ENCODE assay signal across 37 cellular contexts in the genomic region with DNA sequence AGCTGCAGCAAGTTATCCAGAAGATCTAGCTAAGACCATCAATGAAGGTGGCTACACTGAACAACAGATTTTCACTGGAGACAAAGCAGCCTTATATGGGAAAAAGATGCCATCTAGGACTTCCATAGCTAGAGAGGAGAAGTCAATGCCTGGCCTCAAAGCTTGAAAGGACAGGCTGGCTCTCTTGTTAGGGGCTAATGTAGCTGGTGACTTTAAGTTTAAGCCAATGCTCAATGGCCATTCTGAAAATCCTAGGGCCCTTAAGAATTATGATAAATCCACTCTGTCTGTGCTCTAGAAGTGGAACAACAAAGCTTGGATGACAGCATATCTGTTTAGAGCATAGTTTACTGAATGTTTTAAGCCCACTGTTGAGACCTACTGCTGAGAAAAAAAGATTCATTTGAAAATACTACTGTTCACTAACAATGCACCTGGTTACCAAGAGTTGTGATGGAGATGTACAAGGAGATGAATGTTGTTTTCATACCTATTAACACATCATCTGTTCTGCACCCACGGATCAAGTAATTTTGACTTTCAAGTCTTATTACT. TPM values are rescaled to one million over a fixed set of nuclear protein-coding genes. Genes with fewer than 3 reads are reported as not detected.
"Had no signal": no experiment of that assay in that cellular context is flagged by ENCODE, and none has a peak within 500 bp of the region (broad histone marks: within the 10 kb centered on the region; RNA-seq: fewer than 3 reads in every experiment).

No MANE protein-coding gene starts in this region.

- H3K4me2 ChIP-seq: KMS-11 had no signal

- H3K36me3 ChIP-seq: MG63 had no signal

- H3K27me3 ChIP-seq: MG63 had no signal

- H3K27ac ChIP-seq: KMS-11 had no signal

- DNase-seq: Karpas-422, Kasumi-1, MG63, MM.1S, NCI-H1048, NCI-H1092, NCI-H1092 treated with DMSO at 0.1 percent for 48 hours, NCI-H1105, NCI-H1105 treated with DMSO at 0.1 percent for 48 hours, NCI-H1417, NCI-H1417 treated with DMSO at 0.1 percent for 48 hours, NCI-H1436, NCI-H1436 treated with DMSO at 0.1 percent for 48 hours, NCI-H146, NCI-H1694, NCI-H1694 treated with DMSO at 0.1 percent for 48 hours, NCI-H187, NCI-H187 treated with DMSO at 0.1 percent for 48 hours, NCI-H1930, NCI-H2029, NCI-H2029 treated with DMSO at 0.1 percent for 48 hours, NCI-H2081, NCI-H2081 treated with DMSO at 0.1 percent for 48 hours, NCI-H2107, NCI-H2171, NCI-H2171 treated with DMSO at 0.1 percent for 48 hours, NCI-H2227 treated with DMSO at 0.1 percent for 48 hours, NCI-H226, NCI-H345, NCI-H446, NCI-H446 treated with DMSO at 0.1 percent for 48 hours, NCI-H510A had no signal

- H3K4me3 ChIP-seq: MG63 had no signal

- H3K9ac ChIP-seq: KMS-11 had no signal

RNA-seq across cellular contexts. Expression of a gene that starts 13.6 kb away (rescaled TPM):
- total RNA-seq: MCF 10A had no signal

RNA-seq across cellular contexts. Expression of a gene that starts 56.1 kb away (rescaled TPM):
- total RNA-seq: LHCN-M2, M059J, MCF 10A, NCI-H460 had no signal
